20 cellular contexts compared by ENCODE assay signal in the genomic region with DNA sequence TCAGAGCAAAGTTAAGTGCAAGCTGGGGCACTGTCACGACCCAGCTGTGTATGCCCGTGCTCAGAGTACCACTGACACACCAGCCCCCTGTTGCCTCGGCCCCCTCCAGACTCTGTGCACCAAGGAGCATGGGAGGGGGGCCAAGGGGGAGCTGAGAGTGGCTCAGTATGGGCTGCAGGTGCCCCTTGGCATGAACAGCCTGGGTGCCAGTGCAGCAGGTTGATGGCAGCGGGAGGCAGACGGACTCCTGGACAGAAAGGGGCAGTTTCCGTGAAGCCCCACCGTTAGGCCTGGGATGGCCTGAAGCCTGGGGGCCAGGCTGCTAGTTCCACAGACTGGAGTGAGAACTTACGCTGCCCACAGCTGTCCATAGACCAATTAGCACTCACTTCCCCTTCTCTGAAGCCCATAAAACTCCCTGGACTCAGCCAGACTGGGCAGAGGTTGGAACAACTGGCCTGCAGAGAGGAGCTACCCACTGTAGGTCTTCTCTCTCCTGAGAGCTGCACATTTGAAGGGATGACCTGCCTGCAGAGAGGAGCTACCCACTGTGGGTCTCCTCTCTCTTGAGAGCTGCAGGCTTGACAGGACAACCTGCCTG.
DNase-seq lines count a peak whose midpoint lies in the region; ATAC-seq and TF ChIP-seq lines count a peak whose summit lies in the region.
"Had no signal": no experiment of that assay in that cellular context is flagged by ENCODE, and none has a peak within 500 bp of the region (broad histone marks: within the 10 kb centered on the region; RNA-seq: fewer than 3 reads in every experiment).

No MANE protein-coding gene starts in this region.

- no peaks in the 10 kb centered on the region for H3K36me3 ChIP-seq in esophagus muscularis mucosa
- no peaks in the 10 kb centered on the region for H3K36me3 ChIP-seq in stomach smooth muscle (ENCODE audit: control insufficient read depth in 2 of 2, insufficient read depth in 2 of 2, low read length in 2 of 2)

- peaks cover 0 to 7% of the 10 kb centered on the region in 2 donors for H3K36me3 Mint-ChIP-seq in naive B cell

- H3K27ac ChIP-seq in esophagus muscularis mucosa (replicated peaks in 1 of 4): peak overlapping the region; percentile 88 to 91 (median 90)
- H3K27ac ChIP-seq in stomach smooth muscle (ENCODE audit: low read length): peak overlapping the region; percentile 95
- H3K27ac ChIP-seq: C4-2B had no signal

- no peak for ATAC-seq in naive B cell (ENCODE audit: low read depth in 2 of 2)
- no peak for ATAC-seq in HG02938 (IDR thresholded peaks at IDR 0.05; ENCODE audit: unreplicated experiment)
- ATAC-seq in GM19467 (IDR thresholded peaks at IDR 0.05; ENCODE audit: unreplicated experiment): no peak
- ATAC-seq: HCT116, HepG2 had no signal

- peaks cover 35 to 43% (median 39%) of the 10 kb centered on the region in 3 donors for H3K4me1 Mint-ChIP-seq in naive B cell

- no peak for TF ChIP-seq CTCF in NB4 (IDR thresholded peaks at IDR 0.05; ENCODE audit: low read depth, low read length)
- no peak for TF ChIP-seq CTCF in esophagus muscularis mucosa (IDR thresholded peaks at IDR 0.05)

- H3K9ac ChIP-seq in stomach smooth muscle (ENCODE audit: low read length in 2 of 2): no peak overlapping the region
- H3K9ac ChIP-seq: SK-N-SH had no signal

- peak; percentile 6 for DNase-seq in NB4 (ENCODE audit: low read depth)
- DNase-seq in esophagus muscularis mucosa (ENCODE audit: extremely low spot score): no peak
- no peak for DNase-seq in naive B cell
- no peak for DNase-seq in head of caudate nucleus
- DNase-seq: ACHN, DMS79 treated with DMSO at 0.1 percent for 48 hours, KBM-7, NCI-H187, NCI-H2107, NCI-H510A, NCI-H774, SHP77, SK-N-SH had no signal

- H3K4me3 ChIP-seq in NB4 (ENCODE audit: low read depth, low read length): no peak overlapping the region
- H3K4me3 ChIP-seq in esophagus muscularis mucosa: no peak overlapping the region
- no peak overlapping the region for H3K4me3 ChIP-seq in stomach smooth muscle (ENCODE audit: low read length in 2 of 2)
- H3K4me3 ChIP-seq: GM23338 had no signal

- H3K4me1 ChIP-seq in esophagus muscularis mucosa (peaks cover 37 to 75% (median 66%) of the 10 kb centered on the region in 4 donors), stomach smooth muscle (ENCODE audit: control insufficient read depth, insufficient read depth, low read length) (peaks cover 47% of the 10 kb centered on the region)

- no peaks in the 10 kb centered on the region for H3K9me3 ChIP-seq in esophagus muscularis mucosa
- no peaks in the 10 kb centered on the region for H3K9me3 ChIP-seq in stomach smooth muscle (ENCODE audit: control insufficient read depth in 2 of 2, low read length in 2 of 2)
- H3K9me3 ChIP-seq: SK-N-SH had no signal

- peaks cover 0 to 1% (median 0%) of the 10 kb centered on the region in 7 donors for H3K9me3 Mint-ChIP-seq in naive B cell
- H3K9me3 Mint-ChIP-seq: GM23338 had no signal

- peak overlapping the region in 3 of 6 donors; percentile 12 to 56 (median 14) for H3K27ac Mint-ChIP-seq in naive B cell
- H3K27ac Mint-ChIP-seq: GM23338 had no signal

- H3K4me3 Mint-ChIP-seq in naive B cell: peak overlapping the region in 5 of 8 donors; percentile 9 to 56 (median 33)
- H3K4me3 Mint-ChIP-seq: GM23338 had no signal

- intact Hi-C loops in esophagus muscularis mucosa (cut with DNase I): no loop called here
- intact Hi-C loops in head of caudate nucleus (cut with DNase I): no loop called here

- WGBS in esophagus muscularis mucosa: 80% methylated on average over 6 of the region's 8 CpGs

- H3K27me3 ChIP-seq in esophagus muscularis mucosa (no peaks in the 10 kb centered on the region), stomach smooth muscle (ENCODE audit: control insufficient read depth in 1 of 2, insufficient read depth in 2 of 2, low read length in 2 of 2) (no peaks in the 10 kb centered on the region)

- no peaks in the 10 kb centered on the region for H3K27me3 Mint-ChIP-seq in naive B cell

- TF ChIP-seq POLR2A in NB4 (IDR thresholded peaks at IDR 0.05; ENCODE audit: extremely low read depth, insufficient read length) (no peak), esophagus muscularis mucosa (IDR thresholded peaks at IDR 0.05; ENCODE audit: low read depth) (no peak)

- TF ChIP-seq EP300 in esophagus muscularis mucosa (IDR thresholded peaks at IDR 0.05): no peak
